1 cellular context compared by ENCODE assay signal in the genomic region with DNA sequence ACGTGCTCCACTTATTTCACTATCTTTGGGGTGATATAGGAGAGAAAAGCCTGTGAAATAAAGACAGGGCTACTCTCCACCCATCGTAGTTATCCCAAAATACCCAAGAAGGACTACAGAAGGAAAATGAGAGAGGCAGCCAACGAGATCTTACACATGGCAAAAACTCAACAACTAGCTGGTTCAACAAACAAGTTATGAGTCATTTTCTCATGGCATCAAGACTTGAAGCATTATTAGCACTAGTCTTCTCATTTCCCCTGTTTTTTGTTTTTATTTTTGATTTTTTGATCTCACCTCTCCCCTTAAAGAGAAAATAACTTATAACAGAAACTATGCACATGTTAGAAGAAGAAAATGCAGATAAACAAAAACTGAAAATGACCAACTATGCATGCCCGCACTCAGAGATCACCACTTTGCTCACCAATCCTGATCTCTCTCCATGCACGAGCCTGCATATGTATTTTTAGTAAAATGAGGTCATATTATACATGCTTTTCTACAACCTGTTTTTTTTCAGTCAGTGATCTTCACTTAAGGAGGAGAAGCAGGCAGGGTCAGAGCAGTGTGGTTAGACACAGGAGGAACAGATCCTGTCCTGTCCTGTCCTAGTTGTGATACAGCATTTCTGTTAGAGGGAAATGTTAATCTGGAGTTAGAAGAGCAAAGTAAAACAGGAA.
TF ChIP-seq lines count a peak whose summit lies in the region.

No MANE protein-coding gene starts in this region.

TF ChIP-seq in K562, 482 proteins besides CTCF, POLR2A, EP300 and RAD21 (continued from another document):
- TF ChIP-seq, protein P1, sequence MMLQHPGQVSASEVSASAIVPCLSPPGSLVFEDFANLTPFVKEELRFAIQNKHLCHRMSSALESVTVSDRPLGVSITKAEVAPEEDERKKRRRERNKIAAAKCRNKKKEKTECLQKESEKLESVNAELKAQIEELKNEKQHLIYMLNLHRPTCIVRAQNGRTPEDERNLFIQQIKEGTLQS (IDR thresholded peaks at IDR 0.05) = peak; percentile 53
- TF ChIP-seq, protein P1 (CRISPR knock-in tag; conservative IDR thresholded peaks at IDR 0.05) = no peak
TF ChIP-seq in K562: peak in this region for 13.
